Comparison of ENCODE assay signal across 11 cellular contexts in genomic region chr14:21038416-21039058, GRCh38. TPM values are rescaled to one million over a fixed set of nuclear protein-coding genes. Genes with fewer than 3 reads are reported as not detected.
DNase-seq lines count a peak whose midpoint lies in the region; ATAC-seq and TF ChIP-seq lines count a peak whose summit lies in the region.
"Had no signal": no experiment of that assay in that cellular context is flagged by ENCODE, and none has a peak within 500 bp of the region (broad histone marks: within the 10 kb centered on the region; RNA-seq: fewer than 3 reads in every experiment).

No MANE protein-coding gene starts in this region.

- H3K27me3 ChIP-seq in liver (ENCODE audit: control insufficient read depth in 4 of 4, insufficient read depth in 4 of 4, low read length in 3 of 4): no peaks in the 10 kb centered on the region
- no peaks in the 10 kb centered on the region for H3K27me3 ChIP-seq in stomach

- no peaks in the 10 kb centered on the region for H3K4me1 Mint-ChIP-seq in activated T-helper 1 cell treated with anti-CD3 and anti-CD28 coated beads, Interleukin-12 subunit alpha, Interleukin-12 subunit beta, Interleukin-2, Interleukin-4 antibody, amounts not matched to agents 30 ng/mL and 10 ng/mL and 1 ng/mL, durations not matched to agents 14 hours and 24 hours and 36 hours (ENCODE audit: low read depth)

- TF ChIP-seq EP300 in stomach (IDR thresholded peaks at IDR 0.05): no peak

- H3K9ac ChIP-seq in liver (ENCODE audit: low read depth in 1 of 2, low read length in 2 of 2): no peak overlapping the region

- H3K36me3 Mint-ChIP-seq in activated T-helper 1 cell treated with anti-CD3 and anti-CD28 coated beads, Interleukin-12 subunit alpha, Interleukin-12 subunit beta, Interleukin-2, Interleukin-4 antibody, amounts not matched to agents 30 ng/mL and 10 ng/mL and 1 ng/mL, durations not matched to agents 14 hours and 24 hours and 36 hours (ENCODE audit: low read depth): no peaks in the 10 kb centered on the region

- H3K4me3 Mint-ChIP-seq in activated T-helper 1 cell treated with anti-CD3 and anti-CD28 coated beads, Interleukin-12 subunit alpha, Interleukin-12 subunit beta, Interleukin-2, Interleukin-4 antibody, amounts not matched to agents 30 ng/mL and 10 ng/mL and 1 ng/mL, durations not matched to agents 14 hours and 24 hours and 36 hours: no peak overlapping the region
- H3K4me3 Mint-ChIP-seq: CD4-positive, alpha-beta T cell had no signal

- H3K4me1 ChIP-seq in liver (ENCODE audit: control insufficient read depth in 4 of 4, insufficient read depth in 4 of 4, low read length in 3 of 4) (peaks cover 7 to 55% (median 42%) of the 10 kb centered on the region in 4 donors), stomach (peaks cover 20 to 36% (median 30%) of the 10 kb centered on the region in 4 donors)

- ATAC-seq in HG03139 (IDR thresholded peaks at IDR 0.05; ENCODE audit: unreplicated experiment) (no peak), HG03135 (IDR thresholded peaks at IDR 0.05; ENCODE audit: unreplicated experiment) (no peak)

- DNase-seq in choroid plexus epithelial cell (ENCODE audit: low read depth) (peak; percentile 42), stomach (no peak)
- DNase-seq in activated T-helper 1 cell treated with anti-CD3 and anti-CD28 coated beads, Interleukin-12 subunit alpha, Interleukin-12 subunit beta, Interleukin-2, Interleukin-4 antibody, amounts not matched to agents 30 ng/mL and 10 ng/mL and 1 ng/mL, durations not matched to agents 14 hours and 24 hours and 36 hours (ENCODE audit: low spot score): no peak
- DNase-seq: activated naive CD4-positive, alpha-beta T cell treated with anti-CD3 and anti-CD28 coated beads, Interleukin-2, amount 50 U/mL, for 16 hours; CD4-positive, alpha-beta T cell; stimulated activated CD4-positive, alpha-beta T cell treated with anti-CD3 and anti-CD28 coated beads, Interleukin-2, amount 100 ng/mL, for 24 hours had no signal

- no peak overlapping the region for H3K27ac Mint-ChIP-seq in activated T-helper 1 cell treated with anti-CD3 and anti-CD28 coated beads, Interleukin-12 subunit alpha, Interleukin-12 subunit beta, Interleukin-2, Interleukin-4 antibody, amounts not matched to agents 30 ng/mL and 10 ng/mL and 1 ng/mL, durations not matched to agents 14 hours and 24 hours and 36 hours
- H3K27ac Mint-ChIP-seq: CD4-positive, alpha-beta T cell had no signal

- peak overlapping the region; percentile 31 to 59 for H3K27ac ChIP-seq in liver (ENCODE audit: low read depth in 1 of 2, low read length in 2 of 2)
- peak overlapping the region; percentile 37 to 81 (median 66) for H3K27ac ChIP-seq in stomach
- H3K27ac ChIP-seq: RWPE1 had no signal

- intact Hi-C loops in stomach (cut with DNase I; ENCODE audit: low total_unique reads): no loop called here
- intact Hi-C loops in activated T-helper 1 cell treated with anti-CD3 and anti-CD28 coated beads, Interleukin-12 subunit alpha, Interleukin-12 subunit beta, Interleukin-2, Interleukin-4 antibody, amounts not matched to agents 30 ng/mL and 10 ng/mL and 1 ng/mL, durations not matched to agents 14 hours and 24 hours and 36 hours (cut with micrococcal nuclease): no loop called here

- H3K27me3 Mint-ChIP-seq in activated T-helper 1 cell treated with anti-CD3 and anti-CD28 coated beads, Interleukin-12 subunit alpha, Interleukin-12 subunit beta, Interleukin-2, Interleukin-4 antibody, amounts not matched to agents 30 ng/mL and 10 ng/mL and 1 ng/mL, durations not matched to agents 14 hours and 24 hours and 36 hours (ENCODE audit: insufficient read depth): peaks cover 17% of the 10 kb centered on the region

- H3K9me3 ChIP-seq in liver (ENCODE audit: control insufficient read depth in 4 of 4, low read length in 3 of 4) (no peaks in the 10 kb centered on the region), stomach (no peaks in the 10 kb centered on the region)

- 24% methylated on average over 3 of the region's 3 CpGs for WGBS in liver
- WGBS in stomach, 5 donors: 12 to 40% (median 20%) methylated on average over 3 of the region's 3 CpGs

- TF ChIP-seq CTCF in choroid plexus epithelial cell (conservative IDR thresholded peaks at IDR 0.05; ENCODE audit: low read depth, low read length) (no peak), liver (IDR thresholded peaks at IDR 0.05; ENCODE audit: low read depth, low read length, missing input control) (no peak), stomach (IDR thresholded peaks at IDR 0.05) (peak in 1 of 7 experiments; percentile 13)

- no peak for TF ChIP-seq RAD21 in liver (IDR thresholded peaks at IDR 0.05)

- no peak overlapping the region for H3K4me3 ChIP-seq in choroid plexus epithelial cell (ENCODE audit: low read depth, low read length)
- H3K4me3 ChIP-seq in liver (ENCODE audit: low read depth in 1 of 3, low read length in 3 of 3): no peak overlapping the region
- no peak overlapping the region for H3K4me3 ChIP-seq in stomach

- H3K36me3 ChIP-seq in liver (ENCODE audit: control insufficient read depth in 4 of 4, insufficient read depth in 3 of 4, low read depth in 1 of 4, low read length in 3 of 4) (no peaks in the 10 kb centered on the region), stomach (no peaks in the 10 kb centered on the region)

- no peak for TF ChIP-seq POLR2A in stomach (IDR thresholded peaks at IDR 0.05)

- H3K9me3 Mint-ChIP-seq in activated T-helper 1 cell treated with anti-CD3 and anti-CD28 coated beads, Interleukin-12 subunit alpha, Interleukin-12 subunit beta, Interleukin-2, Interleukin-4 antibody, amounts not matched to agents 30 ng/mL and 10 ng/mL and 1 ng/mL, durations not matched to agents 14 hours and 24 hours and 36 hours: no peaks in the 10 kb centered on the region
- H3K9me3 Mint-ChIP-seq: CD4-positive, alpha-beta T cell had no signal

TF ChIP-seq in liver, 16 proteins besides CTCF, POLR2A, EP300 and RAD21:
- TF ChIP-seq NR2F2 (IDR thresholded peaks at IDR 0.05) (peak; percentile 92), HNF4A (conservative IDR thresholded peaks at IDR 0.05) (no peak), HNF4G (IDR thresholded peaks at IDR 0.05) (peak; percentile 18), RXRA (IDR thresholded peaks at IDR 0.05) (no peak), FOXA1 (IDR thresholded peaks at IDR 0.05) (no peak)
- TF ChIP-seq, protein P1, sequence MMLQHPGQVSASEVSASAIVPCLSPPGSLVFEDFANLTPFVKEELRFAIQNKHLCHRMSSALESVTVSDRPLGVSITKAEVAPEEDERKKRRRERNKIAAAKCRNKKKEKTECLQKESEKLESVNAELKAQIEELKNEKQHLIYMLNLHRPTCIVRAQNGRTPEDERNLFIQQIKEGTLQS (IDR thresholded peaks at IDR 0.05): no peak

RNA-seq across cellular contexts. Expression of gene RNASE7, which starts 3.6 kb away (rescaled TPM):
- total RNA-seq in liver: under 1 TPM in 1 of 2 donors, not detected in 1; 0.33 TPM
- under 1 TPM; 0.11 to 0.12 TPM for polyA plus RNA-seq in liver
- total RNA-seq in stomach: 1 to 10 TPM in 1 of 5 donors, not detected in 4; 2.6 TPM
- polyA plus RNA-seq in stomach: under 1 TPM in 1 of 3 donors, not detected in 2; 0.58 TPM
- not detected in 2 replicates for total RNA-seq in activated T-helper 1 cell treated with anti-CD3 and anti-CD28 coated beads, Interleukin-12 subunit alpha, Interleukin-12 subunit beta, Interleukin-2, Interleukin-4 antibody, amounts not matched to agents 30 ng/mL and 10 ng/mL and 1 ng/mL, durations not matched to agents 14 hours and 24 hours and 36 hours
- total RNA-seq: CD4-positive, alpha-beta T cell; lung microvascular endothelial cell had no signal

RNA-seq across cellular contexts. Expression of gene RNASE13, which starts 3.9 kb away (rescaled TPM):
- total RNA-seq in liver: under 1 TPM; 0.05 to 0.08 TPM
- not detected for polyA plus RNA-seq in liver
- under 1 TPM in 1 of 5 donors, not detected in 4; 0.18 TPM for total RNA-seq in stomach
- not detected for polyA plus RNA-seq in stomach
- not detected in 2 replicates for total RNA-seq in activated T-helper 1 cell treated with anti-CD3 and anti-CD28 coated beads, Interleukin-12 subunit alpha, Interleukin-12 subunit beta, Interleukin-2, Interleukin-4 antibody, amounts not matched to agents 30 ng/mL and 10 ng/mL and 1 ng/mL, durations not matched to agents 14 hours and 24 hours and 36 hours
- total RNA-seq: CD4-positive, alpha-beta T cell; lung microvascular endothelial cell had no signal

RNA-seq across cellular contexts. Expression of gene TPPP2, which starts 8.5 kb away (rescaled TPM):
- total RNA-seq in liver (1 to 10 TPM; 1.6 to 5.9 TPM), stomach (not detected)
- polyA plus RNA-seq in liver (1 to 10 TPM; 1.5 to 1.6 TPM), stomach (under 1 TPM in 1 of 3 donors, not detected in 2; 0.62 TPM)
- total RNA-seq in activated T-helper 1 cell treated with anti-CD3 and anti-CD28 coated beads, Interleukin-12 subunit alpha, Interleukin-12 subunit beta, Interleukin-2, Interleukin-4 antibody, amounts not matched to agents 30 ng/mL and 10 ng/mL and 1 ng/mL, durations not matched to agents 14 hours and 24 hours and 36 hours: not detected in 2 replicates
- total RNA-seq: CD4-positive, alpha-beta T cell; lung microvascular endothelial cell had no signal

RNA-seq across cellular contexts. Expression of gene NDRG2, which starts 13.7 kb away (rescaled TPM):
- total RNA-seq in liver (100 to 1,000 TPM; 107 to 191 TPM), stomach (100 to 1,000 TPM in 3 of 5 donors, 10 to 100 TPM in 2; 61.3 to 418 (median 115) TPM)
- polyA plus RNA-seq in liver (100 to 1,000 TPM in 1 of 2 donors, 10 to 100 TPM in 1; 72.9 to 156 TPM), stomach (100 to 1,000 TPM in 1 of 3 donors, 10 to 100 TPM in 2; 92.1 to 194 (median 99.1) TPM)
- total RNA-seq in activated T-helper 1 cell treated with anti-CD3 and anti-CD28 coated beads, Interleukin-12 subunit alpha, Interleukin-12 subunit beta, Interleukin-2, Interleukin-4 antibody, amounts not matched to agents 30 ng/mL and 10 ng/mL and 1 ng/mL, durations not matched to agents 14 hours and 24 hours and 36 hours: 1.5 and 1.6 TPM in 2 replicates

RNA-seq across cellular contexts. Expression of gene RNASE8, which starts 19.1 kb away (rescaled TPM):
- total RNA-seq in liver (not detected), stomach (not detected)
- polyA plus RNA-seq in liver (not detected), stomach (not detected)
- not detected in 2 replicates for total RNA-seq in activated T-helper 1 cell treated with anti-CD3 and anti-CD28 coated beads, Interleukin-12 subunit alpha, Interleukin-12 subunit beta, Interleukin-2, Interleukin-4 antibody, amounts not matched to agents 30 ng/mL and 10 ng/mL and 1 ng/mL, durations not matched to agents 14 hours and 24 hours and 36 hours
- total RNA-seq: CD4-positive, alpha-beta T cell; lung microvascular endothelial cell had no signal
